ENCODE assay signal across 11 cellular contexts in genomic region chr1:159014003-159014571, GRCh38. TPM values are rescaled to one million over a fixed set of nuclear protein-coding genes. Genes with fewer than 3 reads are reported as not detected.
DNase-seq lines count a peak whose midpoint lies in the region; ATAC-seq and TF ChIP-seq lines count a peak whose summit lies in the region.
"Had no signal": no experiment of that assay in that cellular context is flagged by ENCODE, and none has a peak within 500 bp of the region (broad histone marks: within the 10 kb centered on the region; RNA-seq: fewer than 3 reads in every experiment).

No MANE protein-coding gene starts in this region.

- H3K27me3 ChIP-seq in left ventricle myocardium inferior (ENCODE audit: low read depth) (no peaks in the 10 kb centered on the region), upper lobe of left lung (no peaks in the 10 kb centered on the region)

- TF ChIP-seq EP300 in upper lobe of left lung (IDR thresholded peaks at IDR 0.05): no peak

- TF ChIP-seq CTCF in left ventricle myocardium inferior (IDR thresholded peaks at IDR 0.05; ENCODE audit: borderline replicate concordance): no peak
- no peak for TF ChIP-seq CTCF in upper lobe of left lung (IDR thresholded peaks at IDR 0.05)

- peak overlapping the region; percentile 68 for H3K4me3 ChIP-seq in left ventricle myocardium inferior
- peak overlapping the region in 2 of 4 donors; percentile 55 to 59 for H3K4me3 ChIP-seq in upper lobe of left lung

- H3K4me1 Mint-ChIP-seq in effector memory CD8-positive, alpha-beta T cell (ENCODE audit: low read depth in 2 of 2): peaks cover 47 to 69% of the 10 kb centered on the region in 2 donors

- no peak for DNase-seq in left ventricle myocardium inferior
- DNase-seq in cardiac septum (ENCODE audit: low spot score): no peak
- peak; percentile 58 for DNase-seq in RKO (ENCODE audit: low spot score)
- DNase-seq in effector memory CD8-positive, alpha-beta T cell: no peak
- DNase-seq in upper lobe of left lung: no peak
- no peak for DNase-seq in NCI-H69 (lab: John Stamatoyannopoulos, UW)
- DNase-seq in activated gamma-delta T cell treated with Interleukin-2 at 50 U/mL for 16 hours: no peak
- no peak for DNase-seq in HEK293T (ENCODE audit: extremely low spot score)
- DNase-seq: activated CD8-positive, alpha-beta memory T cell treated with anti-CD3 and anti-CD28 coated beads for 24 hours; NCI-H510A had no signal

- H3K36me3 Mint-ChIP-seq in effector memory CD8-positive, alpha-beta T cell (ENCODE audit: insufficient read depth): peaks cover 71% of the 10 kb centered on the region

- ATAC-seq in effector memory CD8-positive, alpha-beta T cell (replicated peaks): no peak
- no peak for ATAC-seq in upper lobe of left lung (ENCODE audit: low FRiP score in 2 of 2)

- H3K27ac Mint-ChIP-seq in effector memory CD8-positive, alpha-beta T cell: peak overlapping the region; percentile 92 to 93

- H3K27ac ChIP-seq in left ventricle myocardium inferior (replicated peaks) (peak overlapping the region; percentile 88), upper lobe of left lung (peak overlapping the region in 3 of 4 donors; percentile 30 to 91 (median 80))

- H3K4me1 ChIP-seq in left ventricle myocardium inferior (peaks cover 76% of the 10 kb centered on the region), upper lobe of left lung (peaks cover 38 to 65% (median 46%) of the 10 kb centered on the region in 4 donors)

- WGBS in upper lobe of left lung, 2 donors: 81 to 85% methylated on average over 3 of the region's 3 CpGs

- intact Hi-C loops in left ventricle myocardium inferior (cut with micrococcal nuclease): no loop called here
- intact Hi-C loops in cardiac septum (cut with DNase I): no loop called here

- no peaks in the 10 kb centered on the region for H3K9me3 Mint-ChIP-seq in effector memory CD8-positive, alpha-beta T cell

- POLR2A ChIA-PET in HEK293T (lab: Yijun Ruan, JAX): no interaction called here

- H3K9me3 ChIP-seq in left ventricle myocardium inferior (replicated peaks) (no peaks in the 10 kb centered on the region), upper lobe of left lung (no peaks in the 10 kb centered on the region)

- H3K4me3 Mint-ChIP-seq in effector memory CD8-positive, alpha-beta T cell: peak overlapping the region; percentile 79 to 92
- H3K4me3 Mint-ChIP-seq: neural crest cell had no signal

- TF ChIP-seq POLR2A in upper lobe of left lung (IDR thresholded peaks at IDR 0.05): no peak

- H3K36me3 ChIP-seq in left ventricle myocardium inferior: peaks cover 38% of the 10 kb centered on the region
- peaks cover 3 to 33% (median 19%) of the 10 kb centered on the region in 4 donors for H3K36me3 ChIP-seq in upper lobe of left lung

- CTCF ChIA-PET in HEK293T (lab: Yijun Ruan, JAX): no interaction called here

- no peaks in the 10 kb centered on the region for H3K27me3 Mint-ChIP-seq in effector memory CD8-positive, alpha-beta T cell

TF ChIP-seq in HEK293T, 16 proteins besides CTCF, POLR2A, EP300 and RAD21:
- TF ChIP-seq FOXK2 (IDR thresholded peaks at IDR 0.05) (no peak), SUZ12 (IDR thresholded peaks at IDR 0.05) (no peak), ELF4 (IDR thresholded peaks at IDR 0.05) (no peak), HDGF (IDR thresholded peaks at IDR 0.05; ENCODE audit: borderline replicate concordance) (no peak), SP1 (IDR thresholded peaks at IDR 0.05) (no peak), FOXA1 (IDR thresholded peaks at IDR 0.05) (no peak), L3MBTL2 (conservative IDR thresholded peaks at IDR 0.05) (no peak), ZNF384 (IDR thresholded peaks at IDR 0.05) (no peak), TARDBP (IDR thresholded peaks at IDR 0.05) (no peak), PKNOX1 (IDR thresholded peaks at IDR 0.05) (no peak), BHLHE40 (IDR thresholded peaks at IDR 0.05; ENCODE audit: borderline replicate concordance) (no peak), LEF1 (IDR thresholded peaks at IDR 0.05; ENCODE audit: borderline replicate concordance) (no peak), ARNT (IDR thresholded peaks at IDR 0.05) (no peak), FOXM1 (IDR thresholded peaks at IDR 0.05; ENCODE audit: borderline replicate concordance) (no peak), CTBP1 (IDR thresholded peaks at IDR 0.05; ENCODE audit: borderline replicate concordance) (no peak), NFRKB (IDR thresholded peaks at IDR 0.05) (no peak)
TF ChIP-seq in HEK293T: peak in this region for 0.

RNA-seq across cellular contexts. Expression of gene IFI16, which starts 4.4 kb away (rescaled TPM):
- total RNA-seq in left ventricle myocardium inferior: 21.9 TPM
- total RNA-seq in cardiac septum: 31.1 TPM
- 100 to 1,000 TPM in 1 of 6 donors, 10 to 100 TPM in 5; 43.8 to 108 (median 66.2) TPM for total RNA-seq in upper lobe of left lung
